In genomic region chr12:2974560-2974971, GRCh38 we compare ENCODE assay signal across 13 cellular contexts. TPM values are rescaled to one million over a fixed set of nuclear protein-coding genes. Genes with fewer than 3 reads are reported as not detected.
DNase-seq lines count a peak whose midpoint lies in the region; ATAC-seq and TF ChIP-seq lines count a peak whose summit lies in the region.
"Had no signal": no experiment of that assay in that cellular context is flagged by ENCODE, and none has a peak within 500 bp of the region (broad histone marks: within the 10 kb centered on the region; RNA-seq: fewer than 3 reads in every experiment).

No MANE protein-coding gene starts in this region.

- no peak for DNase-seq in left cardiac atrium
- no peak for DNase-seq in cardiac septum (ENCODE audit: low spot score)
- peak; percentile 57 for DNase-seq in dermis blood vessel endothelial cell
- no peak for DNase-seq in left lung
- DNase-seq in upper lobe of right lung: no peak
- no peak for DNase-seq in posterior vena cava (ENCODE audit: low spot score)
- DNase-seq in HuH-7.5 (ENCODE audit: low spot score): no peak
- DNase-seq: activated CD4-positive, alpha-beta memory T cell treated with anti-CD3 and anti-CD28 coated beads, Interleukin-2, amount 10 ng/mL, durations not matched to agents 7 days and 5 days; Caco-2; NCI-H510A treated with DMSO at 0.1 percent for 48 hours; stimulated activated CD4-positive, alpha-beta T cell treated with anti-CD3 and anti-CD28 coated beads, Interleukin-15, amount 100 ng/mL, for 24 hours had no signal

- no peaks in the 10 kb centered on the region for H3K9me3 ChIP-seq in left lung
- no peaks in the 10 kb centered on the region for H3K9me3 ChIP-seq in upper lobe of right lung
- H3K9me3 ChIP-seq: Caco-2 had no signal

- H3K36me3 ChIP-seq in left lung (peaks cover 0 to 1% of the 10 kb centered on the region in 2 donors), upper lobe of right lung (no peaks in the 10 kb centered on the region)

- TF ChIP-seq CTCF in left lung (IDR thresholded peaks at IDR 0.05): no peak
- no peak for TF ChIP-seq CTCF in upper lobe of right lung (IDR thresholded peaks at IDR 0.05)

- H3K27me3 ChIP-seq in left lung (no peaks in the 10 kb centered on the region), upper lobe of right lung (no peaks in the 10 kb centered on the region)

- intact Hi-C loops in left cardiac atrium (cut with DNase I): no loop called here
- intact Hi-C loops in cardiac septum (cut with DNase I): no loop called here
- intact Hi-C loops in left lung (cut with DNase I): no loop called here
- intact Hi-C loops in upper lobe of right lung (cut with DNase I): no loop called here
- intact Hi-C loops in posterior vena cava (cut with DNase I): no loop called here

- H3K27ac ChIP-seq in left lung (no peak overlapping the region), upper lobe of right lung (no peak overlapping the region)

- H3K4me1 ChIP-seq in left lung (peaks cover 0 to 10% of the 10 kb centered on the region in 2 donors), upper lobe of right lung (no peaks in the 10 kb centered on the region)
- H3K4me1 ChIP-seq: Caco-2 had no signal

- peak; percentile 38 to 65 for ATAC-seq in left cardiac atrium
- peak; percentile 73 for ATAC-seq in left lung
- ATAC-seq in upper lobe of right lung: peak; percentile 54
- ATAC-seq in GM18498 (IDR thresholded peaks at IDR 0.05; ENCODE audit: unreplicated experiment): no peak

- no peak overlapping the region for H3K4me3 ChIP-seq in left lung
- no peak overlapping the region for H3K4me3 ChIP-seq in upper lobe of right lung
- H3K4me3 ChIP-seq: lung had no signal

RNA-seq across cellular contexts. Expression of gene TEAD4, which starts 15.4 kb away (rescaled TPM):
- total RNA-seq in left cardiac atrium (10 to 100 TPM; 16.9 to 31.2 TPM), cardiac septum (23.9 TPM), dermis blood vessel endothelial cell (24.7 and 36.2 TPM in 2 replicates), left lung (10 to 100 TPM; 21.8 to 34.1 TPM), upper lobe of right lung (42.5 TPM), posterior vena cava (10 to 100 TPM; 14.1 to 35.3 TPM)
